1 cellular context compared by ENCODE assay signal in the genomic region with DNA sequence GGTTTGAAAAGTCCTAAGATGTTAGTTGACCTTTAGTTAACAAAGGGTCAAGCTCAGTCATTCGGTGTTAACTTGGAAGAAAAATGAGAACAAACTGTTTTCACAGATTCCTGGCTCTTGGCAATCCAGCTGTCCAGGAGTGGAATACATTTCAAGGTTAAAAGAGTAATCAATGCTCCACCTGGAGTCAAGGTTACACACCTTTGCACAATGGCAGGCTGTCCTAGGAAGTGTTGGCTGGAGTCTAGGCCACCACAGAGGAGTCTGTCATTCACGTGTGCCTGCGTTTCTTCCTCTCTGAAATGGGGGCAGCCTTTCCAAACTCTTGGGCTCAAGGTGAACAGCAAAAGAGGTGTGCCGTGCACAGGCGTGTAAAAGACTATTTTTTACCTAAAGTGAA.
TF ChIP-seq lines count a peak whose summit lies in the region.

No MANE protein-coding gene starts in this region.

TF ChIP-seq in HepG2, 621 proteins besides CTCF, POLR2A, EP300 and RAD21 (continued from another document and continues in another):
- TF ChIP-seq, protein P1, sequence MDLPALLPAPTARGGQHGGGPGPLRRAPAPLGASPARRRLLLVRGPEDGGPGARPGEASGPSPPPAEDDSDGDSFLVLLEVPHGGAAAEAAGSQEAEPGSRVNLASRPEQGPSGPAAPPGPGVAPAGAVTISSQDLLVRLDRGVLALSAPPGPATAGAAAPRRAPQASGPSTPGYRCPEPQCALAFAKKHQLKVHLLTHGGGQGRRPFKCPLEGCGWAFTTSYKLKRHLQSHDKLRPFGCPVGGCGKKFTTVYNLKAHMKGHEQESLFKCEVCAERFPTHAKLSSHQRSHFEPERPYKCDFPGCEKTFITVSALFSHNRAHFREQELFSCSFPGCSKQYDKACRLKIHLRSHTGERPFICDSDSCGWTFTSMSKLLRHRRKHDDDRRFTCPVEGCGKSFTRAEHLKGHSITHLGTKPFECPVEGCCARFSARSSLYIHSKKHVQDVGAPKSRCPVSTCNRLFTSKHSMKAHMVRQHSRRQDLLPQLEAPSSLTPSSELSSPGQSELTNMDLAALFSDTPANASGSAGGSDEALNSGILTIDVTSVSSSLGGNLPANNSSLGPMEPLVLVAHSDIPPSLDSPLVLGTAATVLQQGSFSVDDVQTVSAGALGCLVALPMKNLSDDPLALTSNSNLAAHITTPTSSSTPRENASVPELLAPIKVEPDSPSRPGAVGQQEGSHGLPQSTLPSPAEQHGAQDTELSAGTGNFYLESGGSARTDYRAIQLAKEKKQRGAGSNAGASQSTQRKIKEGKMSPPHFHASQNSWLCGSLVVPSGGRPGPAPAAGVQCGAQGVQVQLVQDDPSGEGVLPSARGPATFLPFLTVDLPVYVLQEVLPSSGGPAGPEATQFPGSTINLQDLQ (CRISPR knock-in tag; IDR thresholded peaks at IDR 0.05) = no peak
- no peak for TF ChIP-seq ZNF660 (CRISPR knock-in tag; IDR thresholded peaks at IDR 0.05; ENCODE audit: borderline replicate concordance, low read depth)
- peak; percentile 43; the same call in 1 of the 2 replicates for TF ChIP-seq RFX3 (CRISPR knock-in tag; IDR thresholded peaks at IDR 0.05)
- TF ChIP-seq CREM (IDR thresholded peaks at IDR 0.05) = peak; percentile 73; the same call in 1 of the 2 replicates
- no peak for TF ChIP-seq CREM (CRISPR knock-in tag; IDR thresholded peaks at IDR 0.05)
- TF ChIP-seq ZNF670 (CRISPR knock-in tag; IDR thresholded peaks at IDR 0.05; ENCODE audit: borderline replicate concordance) = 0 out of 2 replicates have a peak, but pooled peaks have one; percentile 28
- TF ChIP-seq, protein P2, sequence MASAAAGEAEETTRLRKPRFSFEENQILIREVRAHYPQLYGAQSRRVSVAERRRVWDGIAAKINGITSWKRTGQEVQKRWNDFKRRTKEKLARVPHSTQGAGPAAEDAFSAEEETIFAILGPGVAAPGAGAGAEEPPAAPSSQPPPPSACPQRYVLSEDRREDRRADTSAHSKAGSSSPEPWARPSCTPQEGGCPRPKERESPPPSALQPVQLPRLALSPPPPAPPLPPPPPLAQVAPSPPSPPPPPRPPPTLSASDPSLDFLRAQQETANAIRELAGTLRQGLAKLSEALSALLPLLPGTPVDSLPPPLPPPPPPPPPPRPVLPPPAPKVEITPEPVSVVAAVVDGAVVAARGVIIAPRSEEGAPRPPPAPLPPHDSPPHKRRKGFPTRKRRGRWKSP (CRISPR knock-in tag; IDR thresholded peaks at IDR 0.05) = peak; percentile 70; the same call in 1 of the 2 replicates
- TF ChIP-seq, protein P3, sequence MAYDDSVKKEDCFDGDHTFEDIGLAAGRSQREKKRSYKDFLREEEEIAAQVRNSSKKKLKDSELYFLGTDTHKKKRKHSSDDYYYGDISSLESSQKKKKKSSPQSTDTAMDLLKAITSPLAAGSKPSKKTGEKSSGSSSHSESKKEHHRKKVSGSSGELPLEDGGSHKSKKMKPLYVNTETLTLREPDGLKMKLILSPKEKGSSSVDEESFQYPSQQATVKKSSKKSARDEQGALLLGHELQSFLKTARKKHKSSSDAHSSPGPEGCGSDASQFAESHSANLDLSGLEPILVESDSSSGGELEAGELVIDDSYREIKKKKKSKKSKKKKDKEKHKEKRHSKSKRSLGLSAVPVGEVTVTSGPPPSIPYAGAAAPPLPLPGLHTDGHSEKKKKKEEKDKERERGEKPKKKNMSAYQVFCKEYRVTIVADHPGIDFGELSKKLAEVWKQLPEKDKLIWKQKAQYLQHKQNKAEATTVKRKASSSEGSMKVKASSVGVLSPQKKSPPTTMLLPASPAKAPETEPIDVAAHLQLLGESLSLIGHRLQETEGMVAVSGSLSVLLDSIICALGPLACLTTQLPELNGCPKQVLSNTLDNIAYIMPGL (CRISPR knock-in tag; IDR thresholded peaks at IDR 0.05; ENCODE audit: borderline replicate concordance in 1 of 2, low read depth in 1 of 2) = no peak
- no peak for TF ChIP-seq KLF11 (CRISPR knock-in tag; IDR thresholded peaks at IDR 0.05)
- no peak for TF ChIP-seq GABPA (IDR thresholded peaks at IDR 0.05; ENCODE audit: low read depth, low read length)
- TF ChIP-seq GABPA (CRISPR knock-in tag; IDR thresholded peaks at IDR 0.05; ENCODE audit: low read depth) = 0 out of 2 replicates have a peak, but pooled peaks have one; percentile 17
- TF ChIP-seq ZNF430 (CRISPR knock-in tag; IDR thresholded peaks at IDR 0.05) = peak; percentile 57; the same call in 1 of the 2 replicates
- TF ChIP-seq, protein P4, sequence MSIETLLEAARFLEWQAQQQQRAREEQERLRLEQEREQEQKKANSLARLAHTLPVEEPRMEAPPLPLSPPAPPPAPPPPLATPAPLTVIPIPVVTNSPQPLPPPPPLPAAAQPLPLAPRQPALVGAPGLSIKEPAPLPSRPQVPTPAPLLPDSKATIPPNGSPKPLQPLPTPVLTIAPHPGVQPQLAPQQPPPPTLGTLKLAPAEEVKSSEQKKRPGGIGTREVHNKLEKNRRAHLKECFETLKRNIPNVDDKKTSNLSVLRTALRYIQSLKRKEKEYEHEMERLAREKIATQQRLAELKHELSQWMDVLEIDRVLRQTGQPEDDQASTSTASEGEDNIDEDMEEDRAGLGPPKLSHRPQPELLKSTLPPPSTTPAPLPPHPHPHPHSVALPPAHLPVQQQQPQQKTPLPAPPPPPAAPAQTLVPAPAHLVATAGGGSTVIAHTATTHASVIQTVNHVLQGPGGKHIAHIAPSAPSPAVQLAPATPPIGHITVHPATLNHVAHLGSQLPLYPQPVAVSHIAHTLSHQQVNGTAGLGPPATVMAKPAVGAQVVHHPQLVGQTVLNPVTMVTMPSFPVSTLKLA (IDR thresholded peaks at IDR 0.05) = no peak
- peak; percentile 94 for TF ChIP-seq GATAD2A (CRISPR knock-in tag; IDR thresholded peaks at IDR 0.05)
- no peak for TF ChIP-seq CBFB (CRISPR knock-in tag; IDR thresholded peaks at IDR 0.05)
- TF ChIP-seq ZNF629 (CRISPR knock-in tag; conservative IDR thresholded peaks at IDR 0.05) = no peak; the same call in 1 of the 2 replicates
- no peak for TF ChIP-seq ZNF44 (CRISPR knock-in tag; IDR thresholded peaks at IDR 0.05)
- TF ChIP-seq, protein P5, sequence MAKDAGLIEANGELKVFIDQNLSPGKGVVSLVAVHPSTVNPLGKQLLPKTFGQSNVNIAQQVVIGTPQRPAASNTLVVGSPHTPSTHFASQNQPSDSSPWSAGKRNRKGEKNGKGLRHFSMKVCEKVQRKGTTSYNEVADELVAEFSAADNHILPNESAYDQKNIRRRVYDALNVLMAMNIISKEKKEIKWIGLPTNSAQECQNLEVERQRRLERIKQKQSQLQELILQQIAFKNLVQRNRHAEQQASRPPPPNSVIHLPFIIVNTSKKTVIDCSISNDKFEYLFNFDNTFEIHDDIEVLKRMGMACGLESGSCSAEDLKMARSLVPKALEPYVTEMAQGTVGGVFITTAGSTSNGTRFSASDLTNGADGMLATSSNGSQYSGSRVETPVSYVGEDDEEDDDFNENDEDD (CRISPR knock-in tag; IDR thresholded peaks at IDR 0.05; ENCODE audit: borderline replicate concordance) = no peak
- TF ChIP-seq, protein P6, sequence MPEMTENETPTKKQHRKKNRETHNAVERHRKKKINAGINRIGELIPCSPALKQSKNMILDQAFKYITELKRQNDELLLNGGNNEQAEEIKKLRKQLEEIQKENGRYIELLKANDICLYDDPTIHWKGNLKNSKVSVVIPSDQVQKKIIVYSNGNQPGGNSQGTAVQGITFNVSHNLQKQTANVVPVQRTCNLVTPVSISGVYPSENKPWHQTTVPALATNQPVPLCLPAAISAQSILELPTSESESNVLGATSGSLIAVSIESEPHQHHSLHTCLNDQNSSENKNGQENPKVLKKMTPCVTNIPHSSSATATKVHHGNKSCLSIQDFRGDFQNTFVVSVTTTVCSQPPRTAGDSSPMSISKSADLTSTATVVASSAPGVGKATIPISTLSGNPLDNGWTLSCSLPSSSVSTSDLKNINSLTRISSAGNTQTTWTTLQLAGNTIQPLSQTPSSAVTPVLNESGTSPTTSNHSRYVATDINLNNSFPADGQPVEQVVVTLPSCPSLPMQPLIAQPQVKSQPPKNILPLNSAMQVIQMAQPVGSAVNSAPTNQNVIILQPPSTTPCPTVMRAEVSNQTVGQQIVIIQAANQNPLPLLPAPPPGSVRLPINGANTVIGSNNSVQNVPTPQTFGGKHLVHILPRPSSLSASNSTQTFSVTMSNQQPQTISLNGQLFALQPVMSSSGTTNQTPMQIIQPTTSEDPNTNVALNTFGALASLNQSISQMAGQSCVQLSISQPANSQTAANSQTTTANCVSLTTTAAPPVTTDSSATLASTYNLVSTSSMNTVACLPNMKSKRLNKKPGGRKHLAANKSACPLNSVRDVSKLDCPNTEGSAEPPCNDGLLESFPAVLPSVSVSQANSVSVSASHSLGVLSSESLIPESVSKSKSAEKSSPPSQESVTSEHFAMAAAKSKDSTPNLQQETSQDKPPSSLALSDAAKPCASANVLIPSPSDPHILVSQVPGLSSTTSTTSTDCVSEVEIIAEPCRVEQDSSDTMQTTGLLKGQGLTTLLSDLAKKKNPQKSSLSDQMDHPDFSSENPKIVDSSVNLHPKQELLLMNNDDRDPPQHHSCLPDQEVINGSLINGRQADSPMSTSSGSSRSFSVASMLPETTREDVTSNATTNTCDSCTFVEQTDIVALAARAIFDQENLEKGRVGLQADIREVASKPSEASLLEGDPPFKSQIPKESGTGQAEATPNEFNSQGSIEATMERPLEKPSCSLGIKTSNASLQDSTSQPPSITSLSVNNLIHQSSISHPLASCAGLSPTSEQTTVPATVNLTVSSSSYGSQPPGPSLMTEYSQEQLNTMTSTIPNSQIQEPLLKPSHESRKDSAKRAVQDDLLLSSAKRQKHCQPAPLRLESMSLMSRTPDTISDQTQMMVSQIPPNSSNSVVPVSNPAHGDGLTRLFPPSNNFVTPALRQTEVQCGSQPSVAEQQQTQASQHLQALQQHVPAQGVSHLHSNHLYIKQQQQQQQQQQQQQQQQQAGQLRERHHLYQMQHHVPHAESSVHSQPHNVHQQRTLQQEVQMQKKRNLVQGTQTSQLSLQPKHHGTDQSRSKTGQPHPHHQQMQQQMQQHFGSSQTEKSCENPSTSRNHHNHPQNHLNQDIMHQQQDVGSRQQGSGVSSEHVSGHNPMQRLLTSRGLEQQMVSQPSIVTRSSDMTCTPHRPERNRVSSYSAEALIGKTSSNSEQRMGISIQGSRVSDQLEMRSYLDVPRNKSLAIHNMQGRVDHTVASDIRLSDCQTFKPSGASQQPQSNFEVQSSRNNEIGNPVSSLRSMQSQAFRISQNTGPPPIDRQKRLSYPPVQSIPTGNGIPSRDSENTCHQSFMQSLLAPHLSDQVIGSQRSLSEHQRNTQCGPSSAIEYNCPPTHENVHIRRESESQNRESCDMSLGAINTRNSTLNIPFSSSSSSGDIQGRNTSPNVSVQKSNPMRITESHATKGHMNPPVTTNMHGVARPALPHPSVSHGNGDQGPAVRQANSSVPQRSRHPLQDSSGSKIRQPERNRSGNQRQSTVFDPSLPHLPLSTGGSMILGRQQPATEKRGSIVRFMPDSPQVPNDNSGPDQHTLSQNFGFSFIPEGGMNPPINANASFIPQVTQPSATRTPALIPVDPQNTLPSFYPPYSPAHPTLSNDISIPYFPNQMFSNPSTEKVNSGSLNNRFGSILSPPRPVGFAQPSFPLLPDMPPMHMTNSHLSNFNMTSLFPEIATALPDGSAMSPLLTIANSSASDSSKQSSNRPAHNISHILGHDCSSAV (CRISPR knock-in tag; IDR thresholded peaks at IDR 0.05; ENCODE audit: borderline replicate concordance) = 0 out of 2 replicates have a peak, but pooled peaks have one; percentile 61
- TF ChIP-seq SNRNP70 (IDR thresholded peaks at IDR 0.05; ENCODE audit: low read depth, low read length) = no peak
- no peak; the same call in 1 of the 2 replicates for TF ChIP-seq ZKSCAN5 (CRISPR knock-in tag; IDR thresholded peaks at IDR 0.05)
- TF ChIP-seq TCF7 (IDR thresholded peaks at IDR 0.05; ENCODE audit: low read depth) = peak; percentile 40; the same call in 1 of the 2 replicates
- TF ChIP-seq TBP (CRISPR knock-in tag; IDR thresholded peaks at IDR 0.05) = no peak
- TF ChIP-seq, protein P7, sequence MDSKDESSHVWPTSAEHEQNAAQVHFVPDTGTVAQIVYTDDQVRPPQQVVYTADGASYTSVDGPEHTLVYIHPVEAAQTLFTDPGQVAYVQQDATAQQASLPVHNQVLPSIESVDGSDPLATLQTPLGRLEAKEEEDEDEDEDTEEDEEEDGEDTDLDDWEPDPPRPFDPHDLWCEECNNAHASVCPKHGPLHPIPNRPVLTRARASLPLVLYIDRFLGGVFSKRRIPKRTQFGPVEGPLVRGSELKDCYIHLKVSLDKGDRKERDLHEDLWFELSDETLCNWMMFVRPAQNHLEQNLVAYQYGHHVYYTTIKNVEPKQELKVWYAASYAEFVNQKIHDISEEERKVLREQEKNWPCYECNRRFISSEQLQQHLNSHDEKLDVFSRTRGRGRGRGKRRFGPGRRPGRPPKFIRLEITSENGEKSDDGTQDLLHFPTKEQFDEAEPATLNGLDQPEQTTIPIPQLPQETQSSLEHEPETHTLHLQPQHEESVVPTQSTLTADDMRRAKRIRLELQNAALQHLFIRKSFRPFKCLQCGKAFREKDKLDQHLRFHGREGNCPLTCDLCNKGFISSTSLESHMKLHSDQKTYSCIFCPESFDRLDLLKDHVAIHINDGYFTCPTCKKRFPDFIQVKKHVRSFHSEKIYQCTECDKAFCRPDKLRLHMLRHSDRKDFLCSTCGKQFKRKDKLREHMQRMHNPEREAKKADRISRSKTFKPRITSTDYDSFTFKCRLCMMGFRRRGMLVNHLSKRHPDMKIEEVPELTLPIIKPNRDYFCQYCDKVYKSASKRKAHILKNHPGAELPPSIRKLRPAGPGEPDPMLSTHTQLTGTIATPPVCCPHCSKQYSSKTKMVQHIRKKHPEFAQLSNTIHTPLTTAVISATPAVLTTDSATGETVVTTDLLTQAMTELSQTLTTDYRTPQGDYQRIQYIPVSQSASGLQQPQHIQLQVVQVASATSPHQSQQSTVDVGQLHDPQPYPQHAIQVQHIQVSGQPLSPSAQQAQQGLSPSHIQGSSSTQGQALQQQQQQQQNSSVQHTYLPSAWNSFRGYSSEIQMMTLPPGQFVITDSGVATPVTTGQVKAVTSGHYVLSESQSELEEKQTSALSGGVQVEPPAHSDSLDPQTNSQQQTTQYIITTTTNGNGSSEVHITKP (CRISPR knock-in tag; IDR thresholded peaks at IDR 0.05; ENCODE audit: low read depth) = no peak
- TF ChIP-seq ZNF577 (CRISPR knock-in tag; IDR thresholded peaks at IDR 0.05; ENCODE audit: borderline replicate concordance, low read depth) = no peak
- TF ChIP-seq PAWR (CRISPR knock-in tag; IDR thresholded peaks at IDR 0.05; ENCODE audit: borderline replicate concordance) = no peak
- no peak for TF ChIP-seq ATAD3A (CRISPR knock-in tag; IDR thresholded peaks at IDR 0.05)
- no peak for TF ChIP-seq AKAP8 (CRISPR knock-in tag; IDR thresholded peaks at IDR 0.05)
- TF ChIP-seq ZBTB42 (CRISPR knock-in tag; IDR thresholded peaks at IDR 0.05) = no peak
- no peak for TF ChIP-seq JDP2 (CRISPR knock-in tag; IDR thresholded peaks at IDR 0.05; ENCODE audit: borderline replicate concordance)
- no peak for TF ChIP-seq ZBTB3 (CRISPR knock-in tag; IDR thresholded peaks at IDR 0.05; ENCODE audit: borderline replicate concordance, low read depth)
- TF ChIP-seq, protein P8, sequence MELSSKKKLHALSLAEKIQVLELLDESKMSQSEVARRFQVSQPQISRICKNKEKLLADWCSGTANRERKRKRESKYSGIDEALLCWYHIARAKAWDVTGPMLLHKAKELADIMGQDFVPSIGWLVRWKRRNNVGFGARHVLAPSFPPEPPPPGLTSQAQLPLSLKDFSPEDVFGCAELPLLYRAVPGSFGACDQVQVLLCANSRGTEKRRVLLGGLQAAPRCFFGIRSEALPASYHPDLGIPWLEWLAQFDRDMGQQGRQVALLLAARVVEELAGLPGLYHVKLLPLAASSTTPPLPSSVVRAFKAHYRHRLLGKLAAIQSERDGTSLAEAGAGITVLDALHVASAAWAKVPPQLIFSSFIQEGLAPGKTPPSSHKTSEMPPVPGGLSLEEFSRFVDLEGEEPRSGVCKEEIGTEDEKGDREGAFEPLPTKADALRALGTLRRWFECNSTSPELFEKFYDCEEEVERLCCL (CRISPR knock-in tag; IDR thresholded peaks at IDR 0.05; ENCODE audit: borderline replicate concordance) = no peak
- no peak; the same call in 1 of the 2 replicates for TF ChIP-seq ZNF749 (CRISPR knock-in tag; IDR thresholded peaks at IDR 0.05; ENCODE audit: borderline replicate concordance)
- no peak for TF ChIP-seq ZNF207 (IDR thresholded peaks at IDR 0.05; ENCODE audit: borderline replicate concordance)
- TF ChIP-seq ZSCAN9 (CRISPR knock-in tag; IDR thresholded peaks at IDR 0.05; ENCODE audit: borderline replicate concordance) = no peak
